ENCODE assay signal across 1 cellular context in the genomic region with DNA sequence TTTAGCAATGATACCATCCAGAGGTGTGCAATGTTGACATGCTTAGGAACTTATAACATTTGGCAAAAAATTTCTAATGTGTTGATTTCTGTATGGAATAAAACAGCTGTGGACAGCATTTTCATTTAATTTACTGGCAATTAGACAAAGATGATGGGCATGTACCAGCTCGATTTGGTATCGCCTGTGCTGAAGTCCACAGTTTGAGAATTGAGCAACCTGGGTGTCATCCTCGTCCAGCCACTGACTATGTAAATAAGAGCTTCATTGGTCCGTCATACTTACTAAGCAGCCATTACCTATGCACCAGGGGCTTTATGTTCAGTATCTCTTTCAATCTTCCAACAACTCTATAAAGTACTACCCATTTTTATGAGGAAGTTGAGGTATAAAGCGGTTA.
TF ChIP-seq lines count a peak whose summit lies in the region.

No MANE protein-coding gene starts in this region.

TF ChIP-seq in HepG2, 621 proteins besides CTCF, POLR2A, EP300 and RAD21 (continued from another document):
- TF ChIP-seq KLF16 (CRISPR knock-in tag; IDR thresholded peaks at IDR 0.05), result no peak
- no peak for TF ChIP-seq ZFYVE20 (CRISPR knock-in tag; IDR thresholded peaks at IDR 0.05; ENCODE audit: borderline replicate concordance, low read depth)
- no peak for TF ChIP-seq TAF15 (IDR thresholded peaks at IDR 0.05; ENCODE audit: low read depth, low read length, poor library complexity, severe bottlenecking)
- TF ChIP-seq, protein P1, sequence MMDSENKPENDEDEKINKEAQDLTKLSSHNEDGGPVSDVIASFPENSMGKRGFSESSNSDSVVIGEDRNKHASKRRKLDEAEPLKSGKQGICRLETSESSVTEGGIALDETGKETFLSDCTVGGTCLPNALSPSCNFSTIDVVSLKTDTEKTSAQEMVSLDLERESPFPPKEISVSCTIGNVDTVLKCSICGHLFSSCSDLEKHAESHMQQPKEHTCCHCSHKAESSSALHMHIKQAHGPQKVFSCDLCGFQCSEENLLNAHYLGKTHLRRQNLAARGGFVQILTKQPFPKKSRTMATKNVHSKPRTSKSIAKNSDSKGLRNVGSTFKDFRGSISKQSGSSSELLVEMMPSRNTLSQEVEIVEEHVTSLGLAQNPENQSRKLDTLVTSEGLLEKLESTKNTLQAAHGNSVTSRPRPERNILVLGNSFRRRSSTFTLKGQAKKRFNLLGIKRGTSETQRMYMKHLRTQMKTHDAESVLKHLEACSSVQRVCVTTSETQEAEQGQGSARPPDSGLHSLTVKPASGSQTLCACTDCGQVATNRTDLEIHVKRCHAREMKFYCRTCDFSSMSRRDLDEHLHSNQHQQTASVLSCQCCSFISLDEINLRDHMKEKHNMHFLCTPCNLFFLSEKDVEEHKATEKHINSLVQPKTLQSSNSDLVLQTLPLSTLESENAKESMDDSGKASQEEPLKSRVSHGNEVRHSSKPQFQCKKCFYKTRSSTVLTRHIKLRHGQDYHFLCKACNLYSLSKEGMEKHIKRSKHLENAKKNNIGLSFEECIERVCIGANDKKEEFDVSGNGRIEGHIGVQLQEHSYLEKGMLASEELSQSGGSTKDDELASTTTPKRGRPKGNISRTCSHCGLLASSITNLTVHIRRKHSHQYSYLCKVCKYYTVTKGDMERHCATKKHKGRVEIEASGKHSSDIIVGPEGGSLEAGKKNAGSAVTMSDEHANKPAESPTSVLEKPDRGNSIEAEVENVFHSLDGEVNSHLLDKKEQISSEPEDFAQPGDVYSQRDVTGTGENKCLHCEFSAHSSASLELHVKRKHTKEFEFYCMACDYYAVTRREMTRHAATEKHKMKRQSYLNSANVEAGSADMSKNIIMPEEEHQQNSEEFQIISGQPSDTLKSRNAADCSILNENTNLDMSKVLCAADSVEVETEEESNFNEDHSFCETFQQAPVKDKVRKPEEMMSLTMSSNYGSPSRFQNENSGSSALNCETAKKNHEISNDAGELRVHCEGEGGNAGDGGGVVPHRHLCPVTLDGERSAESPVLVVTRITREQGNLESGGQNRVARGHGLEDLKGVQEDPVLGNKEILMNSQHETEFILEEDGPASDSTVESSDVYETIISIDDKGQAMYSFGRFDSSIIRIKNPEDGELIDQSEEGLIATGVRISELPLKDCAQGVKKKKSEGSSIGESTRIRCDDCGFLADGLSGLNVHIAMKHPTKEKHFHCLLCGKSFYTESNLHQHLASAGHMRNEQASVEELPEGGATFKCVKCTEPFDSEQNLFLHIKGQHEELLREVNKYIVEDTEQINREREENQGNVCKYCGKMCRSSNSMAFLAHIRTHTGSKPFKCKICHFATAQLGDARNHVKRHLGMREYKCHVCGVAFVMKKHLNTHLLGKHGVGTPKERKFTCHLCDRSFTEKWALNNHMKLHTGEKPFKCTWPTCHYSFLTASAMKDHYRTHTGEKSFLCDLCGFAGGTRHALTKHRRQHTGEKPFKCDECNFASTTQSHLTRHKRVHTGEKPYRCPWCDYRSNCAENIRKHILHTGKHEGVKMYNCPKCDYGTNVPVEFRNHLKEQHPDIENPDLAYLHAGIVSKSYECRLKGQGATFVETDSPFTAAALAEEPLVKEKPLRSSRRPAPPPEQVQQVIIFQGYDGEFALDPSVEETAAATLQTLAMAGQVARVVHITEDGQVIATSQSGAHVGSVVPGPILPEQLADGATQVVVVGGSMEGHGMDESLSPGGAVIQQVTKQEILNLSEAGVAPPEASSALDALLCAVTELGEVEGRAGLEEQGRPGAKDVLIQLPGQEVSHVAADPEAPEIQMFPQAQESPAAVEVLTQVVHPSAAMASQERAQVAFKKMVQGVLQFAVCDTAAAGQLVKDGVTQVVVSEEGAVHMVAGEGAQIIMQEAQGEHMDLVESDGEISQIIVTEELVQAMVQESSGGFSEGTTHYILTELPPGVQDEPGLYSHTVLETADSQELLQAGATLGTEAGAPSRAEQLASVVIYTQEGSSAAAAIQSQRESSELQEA (CRISPR knock-in tag; IDR thresholded peaks at IDR 0.05; ENCODE audit: not compliant biosample characterization), result no peak
- TF ChIP-seq, protein P2, sequence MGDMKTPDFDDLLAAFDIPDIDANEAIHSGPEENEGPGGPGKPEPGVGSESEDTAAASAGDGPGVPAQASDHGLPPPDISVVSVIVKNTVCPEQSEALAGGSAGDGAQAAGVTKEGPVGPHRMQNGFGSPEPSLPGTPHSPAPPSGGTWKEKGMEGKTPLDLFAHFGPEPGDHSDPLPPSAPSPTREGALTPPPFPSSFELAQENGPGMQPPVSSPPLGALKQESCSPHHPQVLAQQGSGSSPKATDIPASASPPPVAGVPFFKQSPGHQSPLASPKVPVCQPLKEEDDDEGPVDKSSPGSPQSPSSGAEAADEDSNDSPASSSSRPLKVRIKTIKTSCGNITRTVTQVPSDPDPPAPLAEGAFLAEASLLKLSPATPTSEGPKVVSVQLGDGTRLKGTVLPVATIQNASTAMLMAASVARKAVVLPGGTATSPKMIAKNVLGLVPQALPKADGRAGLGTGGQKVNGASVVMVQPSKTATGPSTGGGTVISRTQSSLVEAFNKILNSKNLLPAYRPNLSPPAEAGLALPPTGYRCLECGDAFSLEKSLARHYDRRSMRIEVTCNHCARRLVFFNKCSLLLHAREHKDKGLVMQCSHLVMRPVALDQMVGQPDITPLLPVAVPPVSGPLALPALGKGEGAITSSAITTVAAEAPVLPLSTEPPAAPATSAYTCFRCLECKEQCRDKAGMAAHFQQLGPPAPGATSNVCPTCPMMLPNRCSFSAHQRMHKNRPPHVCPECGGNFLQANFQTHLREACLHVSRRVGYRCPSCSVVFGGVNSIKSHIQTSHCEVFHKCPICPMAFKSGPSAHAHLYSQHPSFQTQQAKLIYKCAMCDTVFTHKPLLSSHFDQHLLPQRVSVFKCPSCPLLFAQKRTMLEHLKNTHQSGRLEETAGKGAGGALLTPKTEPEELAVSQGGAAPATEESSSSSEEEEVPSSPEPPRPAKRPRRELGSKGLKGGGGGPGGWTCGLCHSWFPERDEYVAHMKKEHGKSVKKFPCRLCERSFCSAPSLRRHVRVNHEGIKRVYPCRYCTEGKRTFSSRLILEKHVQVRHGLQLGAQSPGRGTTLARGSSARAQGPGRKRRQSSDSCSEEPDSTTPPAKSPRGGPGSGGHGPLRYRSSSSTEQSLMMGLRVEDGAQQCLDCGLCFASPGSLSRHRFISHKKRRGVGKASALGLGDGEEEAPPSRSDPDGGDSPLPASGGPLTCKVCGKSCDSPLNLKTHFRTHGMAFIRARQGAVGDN (CRISPR knock-in tag; IDR thresholded peaks at IDR 0.05), result no peak
